16 cellular contexts compared by ENCODE assay signal in genomic region chr14:69699743-69700309, GRCh38.
DNase-seq lines count a peak whose midpoint lies in the region; ATAC-seq, FAIRE-seq and TF ChIP-seq lines count a peak whose summit lies in the region.
"Had no signal": no experiment of that assay in that cellular context is flagged by ENCODE, and none has a peak within 500 bp of the region (broad histone marks: within the 10 kb centered on the region; RNA-seq: fewer than 3 reads in every experiment).

No MANE protein-coding gene starts in this region.

- H3K14ac ChIP-seq in H1 (ENCODE audit: insufficient read length), result no peak overlapping the region

- H3K4me3 ChIP-seq in CD8-positive, alpha-beta memory T cell (ENCODE audit: low read length), result no peak overlapping the region
- H3K4me3 ChIP-seq in H1 (ENCODE audit: extremely low read depth in 1 of 4, insufficient read depth in 2 of 4, low read depth in 3 of 4, low read length in 4 of 4), result no peak overlapping the region
- no peak overlapping the region for H3K4me3 ChIP-seq in foreskin fibroblast (ENCODE audit: low read depth in 1 of 2, low read length in 2 of 2)

- no peaks in the 10 kb centered on the region for H3K23me2 ChIP-seq in H1 (ENCODE audit: low read depth, low read length)

- no peak overlapping the region for H2BK20ac ChIP-seq in H1 (ENCODE audit: low read length)

- ATAC-seq in GM18873 (IDR thresholded peaks at IDR 0.05; ENCODE audit: low FRiP score, unreplicated experiment), result no peak
- ATAC-seq in HG03571 (IDR thresholded peaks at IDR 0.05; ENCODE audit: unreplicated experiment), result no peak
- ATAC-seq: left ventricle myocardium superior had no signal

- no peak overlapping the region for H3K27ac ChIP-seq in CD8-positive, alpha-beta memory T cell (ENCODE audit: low read depth, low read length)
- no peak overlapping the region for H3K27ac ChIP-seq in H1 (ENCODE audit: low read depth, low read length)

- H2BK5ac ChIP-seq in H1 (ENCODE audit: low read depth, low read length), result no peak overlapping the region

- WGBS in H1 (ENCODE audit: extremely low coverage in 1 of 2, insufficient coverage in 1 of 2, insufficient read length in 1 of 2, insufficient replicate concordance in 2 of 2, low coverage in 1 of 2, low lambda C conversion rate in 2 of 2, missing lambda C conversion rate in 1 of 2), 2 experiments, result 85% methylated on average over 6 of the region's 6 CpGs; no CpG with 5 or more reads in 1 of the 2 experiments

- no peak overlapping the region for H2BK12ac ChIP-seq in H1 (ENCODE audit: low read depth, low read length)

- no peak overlapping the region for H2AFZ ChIP-seq in H1 (ENCODE audit: low read length)

- peak overlapping the region in 5 of 8 donors; percentile 10 to 77 (median 25) for H3K27ac Mint-ChIP-seq in CD8-positive, alpha-beta memory T cell
- H3K27ac Mint-ChIP-seq: activated CD8-positive, alpha-beta T cell treated with anti-CD3 and anti-CD28 coated beads for 36 hours had no signal

- no peak for FAIRE-seq in H1 (lab: Jason Lieb, UNC)
- FAIRE-seq: frontal cortex had no signal

- H3K36me3 ChIP-seq in CD8-positive, alpha-beta memory T cell (ENCODE audit: insufficient read depth, low read length), result peaks cover 9% of the 10 kb centered on the region
- H3K36me3 ChIP-seq in H1 (ENCODE audit: control insufficient read depth in 2 of 4, insufficient read depth in 4 of 4, low read length in 3 of 4), result no peaks in the 10 kb centered on the region
- H3K36me3 ChIP-seq: BE2C had no signal

- no peak for TF ChIP-seq POLR2A in H1 (IDR thresholded peaks at IDR 0.05; ENCODE audit: control extremely low read depth in 1 of 2, low read depth in 2 of 2, low read length in 2 of 2)

- TF ChIP-seq RAD21 in H1 (IDR thresholded peaks at IDR 0.05 in 1 of 2, conservative IDR thresholded peaks at IDR 0.05 in 1 of 2; ENCODE audit: low read depth in 2 of 2, low read length in 2 of 2), result no peak

- no peak overlapping the region for H4K5ac ChIP-seq in H1 (ENCODE audit: insufficient read length, low read depth, low read length)

- no peak overlapping the region for H3K18ac ChIP-seq in H1 (ENCODE audit: extremely low read depth, low read length)

- H2BK15ac ChIP-seq in H1 (ENCODE audit: low read length), result no peak overlapping the region

- H3K79me1 ChIP-seq in H1 (ENCODE audit: low read depth, low read length), result no peaks in the 10 kb centered on the region

- no peak overlapping the region for H3K23ac ChIP-seq in H1 (ENCODE audit: insufficient read length)

- H3K27me3 ChIP-seq in CD8-positive, alpha-beta memory T cell (ENCODE audit: insufficient read depth, low read length, poor library complexity, severe bottlenecking), result no peaks in the 10 kb centered on the region
- no peaks in the 10 kb centered on the region for H3K27me3 ChIP-seq in H1 (replicated peaks in 1 of 4; ENCODE audit: control insufficient read depth in 3 of 4, extremely low read depth in 1 of 4, insufficient read depth in 3 of 4, low read length in 3 of 4)
- H3K27me3 ChIP-seq: BE2C had no signal

- H3K4me1 Mint-ChIP-seq in CD8-positive, alpha-beta memory T cell, result peaks cover 71 to 90% (median 85%) of the 10 kb centered on the region in 3 donors

- no peak overlapping the region for H2BK120ac ChIP-seq in H1 (replicated peaks; ENCODE audit: low read depth, low read length)

- H3K27me3 Mint-ChIP-seq in CD8-positive, alpha-beta memory T cell, result no peaks in the 10 kb centered on the region
- H3K27me3 Mint-ChIP-seq: activated CD8-positive, alpha-beta T cell treated with anti-CD3 and anti-CD28 coated beads for 36 hours; type B pancreatic cell had no signal

- no peaks in the 10 kb centered on the region for H3K79me2 ChIP-seq in H1 (ENCODE audit: control insufficient read depth in 1 of 2, insufficient read depth in 2 of 2, low read length in 2 of 2)

- no peak overlapping the region for H3K9ac ChIP-seq in H1 (replicated peaks in 1 of 4; ENCODE audit: extremely low read depth in 1 of 4, low read depth in 3 of 4, low read length in 3 of 4)

- no peak for DNase-seq in CD8-positive, alpha-beta memory T cell
- DNase-seq in DMS79 (lab: John Stamatoyannopoulos, UW) (peak; percentile 76), NCI-H345 treated with DMSO at 0.1 percent for 48 hours (lab: John Stamatoyannopoulos, UW; ENCODE audit: unreplicated experiment) (peak; percentile 60), H1 (ENCODE audit: low read depth in 1 of 2, low spot score in 2 of 2) (no peak), C1 segment of cervical spinal cord (lab: John Stamatoyannopoulos, UW) (no peak), foreskin fibroblast (no peak)
- DNase-seq: BE2C; cortex of kidney; left ventricle myocardium superior; NCI-H524 treated with DMSO at 0.1 percent for 48 hours; stimulated activated CD4-positive, alpha-beta T cell treated with anti-CD3 and anti-CD28 coated beads, Interleukin-4, amount 100 ng/mL, for 1 hour had no signal

- POLR2A ChIA-PET in CD8-positive, alpha-beta memory T cell (lab: Charles Lee), result no interaction called here
- POLR2A ChIA-PET in H1 (lab: Charles Lee; ENCODE audit: partially characterized antibody), result interaction anchor here (0.6 kb wide), 1 partner anchor 1467 kb away, joined by 3 read pairs; no protein-coding TSS in a partner anchor

- no peak overlapping the region for H3K56ac ChIP-seq in H1 (replicated peaks; ENCODE audit: insufficient read length, low read depth, low read length)

- no peaks in the 10 kb centered on the region for H3K9me3 ChIP-seq in CD8-positive, alpha-beta memory T cell (ENCODE audit: low read length)
- no peaks in the 10 kb centered on the region for H3K9me3 ChIP-seq in H1 (ENCODE audit: insufficient read depth in 2 of 2, low read depth in 1 of 2, low read length in 1 of 2)
- H3K9me3 ChIP-seq: BE2C had no signal

- H2AK5ac ChIP-seq in H1 (ENCODE audit: low read depth, low read length), result no peak overlapping the region

- no peak overlapping the region for H4K8ac ChIP-seq in H1 (ENCODE audit: extremely low read depth, insufficient read depth, low read length)

- peaks cover 42% of the 10 kb centered on the region for H3K4me1 ChIP-seq in CD8-positive, alpha-beta memory T cell (ENCODE audit: insufficient read depth, low read length)
- peaks cover 3 to 17% (median 12%) of the 10 kb centered on the region in 4 experiments; a peak in 5 of 7 replicates for H3K4me1 ChIP-seq in H1 (replicated peaks in 1 of 4; ENCODE audit: control insufficient read depth in 3 of 4, insufficient read depth in 4 of 4, low read length in 3 of 4)

- TF ChIP-seq EP300 in H1 (IDR thresholded peaks at IDR 0.05; ENCODE audit: borderline replicate concordance in 1 of 2, low read depth in 2 of 2, low read length in 2 of 2), result no peak

- CTCF ChIA-PET in CD8-positive, alpha-beta memory T cell (lab: Charles Lee), result no interaction called here
- CTCF ChIA-PET in H1 (lab: Charles Lee; ENCODE audit: partially characterized antibody), result interaction anchor here (0.8 to 2.7 kb wide), 7 partner anchors 9 to 120 kb away, joined by 3 to 12 read pairs (median 4); no protein-coding TSS in a partner anchor

- TF ChIP-seq CTCF in H1 (IDR thresholded peaks at IDR 0.05; ENCODE audit: control extremely low read depth in 1 of 3, insufficient read depth in 1 of 3, low read depth in 1 of 3, low read length in 3 of 3) (no peak), foreskin fibroblast (IDR thresholded peaks at IDR 0.05; ENCODE audit: low read depth, low read length) (no peak)

- H3K4ac ChIP-seq in H1 (replicated peaks; ENCODE audit: insufficient read length, low read depth, low read length), result no peak overlapping the region

- H3K4me2 ChIP-seq in H1 (ENCODE audit: insufficient read depth in 1 of 2, low read depth in 2 of 2, low read length in 2 of 2), result no peak overlapping the region

- peaks cover 6 to 26% (median 6%) of the 10 kb centered on the region in 3 donors for H3K36me3 Mint-ChIP-seq in CD8-positive, alpha-beta memory T cell

- H3K4me3 Mint-ChIP-seq in CD8-positive, alpha-beta memory T cell, result no peak overlapping the region
- H3K4me3 Mint-ChIP-seq: activated CD8-positive, alpha-beta T cell treated with anti-CD3 and anti-CD28 coated beads for 36 hours; type B pancreatic cell had no signal

- no peaks in the 10 kb centered on the region for H3K9me3 Mint-ChIP-seq in CD8-positive, alpha-beta memory T cell
- H3K9me3 Mint-ChIP-seq: activated CD8-positive, alpha-beta T cell treated with anti-CD3 and anti-CD28 coated beads for 36 hours; type B pancreatic cell had no signal

- H4K20me1 ChIP-seq in H1 (replicated peaks in 1 of 2; ENCODE audit: control insufficient read depth in 1 of 2, insufficient read depth in 2 of 2, low read length in 2 of 2), result no peaks in the 10 kb centered on the region

- H4K91ac ChIP-seq in H1 (replicated peaks; ENCODE audit: insufficient read length, low read length), result no peak overlapping the region

TF ChIP-seq in H1, 55 proteins besides CTCF, POLR2A, EP300 and RAD21:
- TF ChIP-seq CEBPB (IDR thresholded peaks at IDR 0.05; ENCODE audit: low read depth, low read length), result peak; percentile 56
- TF ChIP-seq RFX5 (IDR thresholded peaks at IDR 0.05; ENCODE audit: borderline replicate concordance, low read depth, low read length), result no peak

Comparison
In these comparisons a context has a peak if more than half of its experiments do, and no peak if none do; other contexts are left out.
1. DNase-seq: peak in DMS79 (single experiment) and NCI-H345 treated with DMSO at 0.1 percent for 48 hours (single experiment); none in CD8-positive, alpha-beta memory T cell (0 of 5), H1 (0 of 2), C1 segment of cervical spinal cord (0 of 14) and foreskin fibroblast (0 of 2).